Comparison of ENCODE assay signal across 1 cellular context in genomic region chrX:71283409-71284143, GRCh38.
TF ChIP-seq lines count a peak whose summit lies in the region.

A gene with protein sequence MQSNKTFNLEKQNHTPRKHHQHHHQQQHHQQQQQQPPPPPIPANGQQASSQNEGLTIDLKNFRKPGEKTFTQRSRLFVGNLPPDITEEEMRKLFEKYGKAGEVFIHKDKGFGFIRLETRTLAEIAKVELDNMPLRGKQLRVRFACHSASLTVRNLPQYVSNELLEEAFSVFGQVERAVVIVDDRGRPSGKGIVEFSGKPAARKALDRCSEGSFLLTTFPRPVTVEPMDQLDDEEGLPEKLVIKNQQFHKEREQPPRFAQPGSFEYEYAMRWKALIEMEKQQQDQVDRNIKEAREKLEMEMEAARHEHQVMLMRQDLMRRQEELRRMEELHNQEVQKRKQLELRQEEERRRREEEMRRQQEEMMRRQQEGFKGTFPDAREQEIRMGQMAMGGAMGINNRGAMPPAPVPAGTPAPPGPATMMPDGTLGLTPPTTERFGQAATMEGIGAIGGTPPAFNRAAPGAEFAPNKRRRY (plus strand): TSS chrX:71283635. CDS start chrX:71290638, 7,003 bp downstream.

TF ChIP-seq in SK-N-SH, 30 proteins besides CTCF, POLR2A, EP300 and RAD21 (continued from another document):
- TF ChIP-seq, protein P1, sequence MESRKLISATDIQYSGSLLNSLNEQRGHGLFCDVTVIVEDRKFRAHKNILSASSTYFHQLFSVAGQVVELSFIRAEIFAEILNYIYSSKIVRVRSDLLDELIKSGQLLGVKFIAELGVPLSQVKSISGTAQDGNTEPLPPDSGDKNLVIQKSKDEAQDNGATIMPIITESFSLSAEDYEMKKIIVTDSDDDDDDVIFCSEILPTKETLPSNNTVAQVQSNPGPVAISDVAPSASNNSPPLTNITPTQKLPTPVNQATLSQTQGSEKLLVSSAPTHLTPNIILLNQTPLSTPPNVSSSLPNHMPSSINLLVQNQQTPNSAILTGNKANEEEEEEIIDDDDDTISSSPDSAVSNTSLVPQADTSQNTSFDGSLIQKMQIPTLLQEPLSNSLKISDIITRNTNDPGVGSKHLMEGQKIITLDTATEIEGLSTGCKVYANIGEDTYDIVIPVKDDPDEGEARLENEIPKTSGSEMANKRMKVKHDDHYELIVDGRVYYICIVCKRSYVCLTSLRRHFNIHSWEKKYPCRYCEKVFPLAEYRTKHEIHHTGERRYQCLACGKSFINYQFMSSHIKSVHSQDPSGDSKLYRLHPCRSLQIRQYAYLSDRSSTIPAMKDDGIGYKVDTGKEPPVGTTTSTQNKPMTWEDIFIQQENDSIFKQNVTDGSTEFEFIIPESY (IDR thresholded peaks at IDR 0.05; ENCODE audit: borderline replicate concordance, low read depth): peak; percentile 75; the same call in 1 of the 2 replicates
- TF ChIP-seq, protein P2, sequence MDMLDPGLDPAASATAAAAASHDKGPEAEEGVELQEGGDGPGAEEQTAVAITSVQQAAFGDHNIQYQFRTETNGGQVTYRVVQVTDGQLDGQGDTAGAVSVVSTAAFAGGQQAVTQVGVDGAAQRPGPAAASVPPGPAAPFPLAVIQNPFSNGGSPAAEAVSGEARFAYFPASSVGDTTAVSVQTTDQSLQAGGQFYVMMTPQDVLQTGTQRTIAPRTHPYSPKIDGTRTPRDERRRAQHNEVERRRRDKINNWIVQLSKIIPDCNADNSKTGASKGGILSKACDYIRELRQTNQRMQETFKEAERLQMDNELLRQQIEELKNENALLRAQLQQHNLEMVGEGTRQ (IDR thresholded peaks at IDR 0.05; ENCODE audit: borderline replicate concordance, low read depth, low read length): no peak
- TF ChIP-seq POLR2AphosphoS5 (IDR thresholded peaks at IDR 0.05; ENCODE audit: low read depth, low read length) (peak; percentile 93), MAX (IDR thresholded peaks at IDR 0.05; ENCODE audit: low read depth) (peak; percentile 29)
